Comparison of ENCODE assay signal across 14 cellular contexts in genomic region chr1:246893205-246893939, GRCh38. TPM values are rescaled to one million over a fixed set of nuclear protein-coding genes. Genes with fewer than 3 reads are reported as not detected.
DNase-seq lines count a peak whose midpoint lies in the region; ATAC-seq, FAIRE-seq and TF ChIP-seq lines count a peak whose summit lies in the region.
"Had no signal": no experiment of that assay in that cellular context is flagged by ENCODE, and none has a peak within 500 bp of the region (broad histone marks: within the 10 kb centered on the region; RNA-seq: fewer than 3 reads in every experiment).

No MANE protein-coding gene starts in this region.

- peak overlapping the region; percentile 70 for H3K27ac Mint-ChIP-seq in activated CD8-positive, alpha-beta memory T cell treated with anti-CD3 and anti-CD28 coated beads, Interleukin-2, amount 10 ng/mL, durations not matched to agents 7 days and 5 days
- H3K27ac Mint-ChIP-seq: brain, progenitor cell of endocrine pancreas had no signal

- peaks cover 4 to 36% of the 10 kb centered on the region in 2 experiments for H3K36me3 ChIP-seq in GM12878 (ENCODE audit: control insufficient read depth in 2 of 2, insufficient read depth in 2 of 2, low read length in 1 of 2)

- H3K27me3 ChIP-seq in GM12878 (replicated peaks in 1 of 2; ENCODE audit: control insufficient read depth in 2 of 2, insufficient read depth in 2 of 2, low read length in 1 of 2): no peaks in the 10 kb centered on the region
- H3K27me3 ChIP-seq: gastroesophageal sphincter, SJSA1, tibial nerve had no signal

- H3K4me3 ChIP-seq in GM12878: no peak overlapping the region
- H3K4me3 ChIP-seq: gastroesophageal sphincter, SJSA1, tibial nerve had no signal

- no peak for FAIRE-seq in GM12878 (lab: Jason Lieb, UNC)

- no peaks in the 10 kb centered on the region for H4K20me1 ChIP-seq in GM12878 (ENCODE audit: control insufficient read depth, insufficient read depth)

- BruUV-seq in GM12878 (replicated peaks; lab: Mats Ljungman, UMichigan): no TSS peak

- no peak for TF ChIP-seq POLR2A in GM12878 (IDR thresholded peaks at IDR 0.05; ENCODE audit: low read depth, low read length)

- DNase-seq in activated CD8-positive, alpha-beta memory T cell treated with anti-CD3 and anti-CD28 coated beads, Interleukin-2, amount 10 ng/mL, durations not matched to agents 7 days and 5 days: no peak
- DNase-seq in activated CD8-positive, alpha-beta memory T cell treated with anti-CD3 and anti-CD28 coated beads, Interleukin-2, amount 50 U/mL, for 4 hours: no peak
- DNase-seq in GM12878 (ENCODE audit: low read depth, low spot score) (no peak), NCI-H82 (lab: John Stamatoyannopoulos, UW) (no peak), left colon (no peak)
- DNase-seq: islet precursor cell had no signal

- H3K9me3 ChIP-seq in GM12878 (replicated peaks; ENCODE audit: control insufficient read depth, insufficient read depth, low read length): no peaks in the 10 kb centered on the region
- H3K9me3 ChIP-seq: gastroesophageal sphincter, SJSA1, tibial nerve had no signal

- POLR2A ChIA-PET in GM12878 (lab: Charles Lee): no interaction called here

- RAD21 ChIA-PET in GM12878 (lab: Charles Lee; ENCODE audit: unreplicated experiment): no interaction called here

- 27% methylated on average over 5 of the region's 5 CpGs for WGBS in GM12878 (ENCODE audit: insufficient coverage, insufficient replicate concordance, low lambda C conversion rate, missing lambda C conversion rate)

- CTCF ChIA-PET in activated CD8-positive, alpha-beta memory T cell treated with anti-CD3 and anti-CD28 coated beads, Interleukin-2, amount 10 ng/mL, durations not matched to agents 7 days and 5 days (lab: Charles Lee): interaction anchor here (1.0 to 2.3 kb wide), 2 partner anchors 13 to 193 kb away, joined by 5 to 7 read pairs; no protein-coding TSS in a partner anchor
- CTCF ChIA-PET in GM12878 (lab: Yijun Ruan, JAX): interaction anchor here (0.9 to 1.0 kb wide), 3 partner anchors 10 to 78 kb away, joined by 3 to 6 read pairs (median 3); no protein-coding TSS in a partner anchor

- peaks cover 56% of the 10 kb centered on the region for H3K36me3 Mint-ChIP-seq in activated CD8-positive, alpha-beta memory T cell treated with anti-CD3 and anti-CD28 coated beads, Interleukin-2, amount 10 ng/mL, durations not matched to agents 7 days and 5 days

- no peak for TF ChIP-seq EP300 in GM12878 (IDR thresholded peaks at IDR 0.05; ENCODE audit: borderline replicate concordance in 1 of 2, control insufficient read depth in 1 of 2, low read depth in 2 of 2, low read length in 2 of 2)

- peaks cover 5% of the 10 kb centered on the region for H3K4me1 ChIP-seq in GM12878 (ENCODE audit: control insufficient read depth, insufficient read depth, low read length)
- H3K4me1 ChIP-seq: gastroesophageal sphincter, SJSA1, tibial nerve had no signal

- TF ChIP-seq RAD21 in GM12878 (IDR thresholded peaks at IDR 0.05; ENCODE audit: insufficient read depth, low read depth, low read length): no peak

- intact Hi-C loops in GM12878 (cut with micrococcal nuclease; ENCODE audit: unreplicated experiment): no loop called here
- intact Hi-C loops in left colon (cut with DNase I, micrococcal nuclease): no loop called here

- no peaks in the 10 kb centered on the region for H3K79me2 ChIP-seq in GM12878 (ENCODE audit: control insufficient read depth, insufficient read depth, low read length)

- no peak overlapping the region for H2AFZ ChIP-seq in GM12878 (ENCODE audit: control insufficient read depth, low read depth, low read length)

- no peak for TF ChIP-seq CTCF in GM12878 (IDR thresholded peaks at IDR 0.05 in 2 of 3, conservative IDR thresholded peaks at IDR 0.05 in 1 of 3; ENCODE audit: control insufficient read depth in 2 of 3, extremely low read depth in 1 of 3, insufficient read depth in 1 of 3, low read depth in 3 of 3, low read length in 3 of 3)

- no peaks in the 10 kb centered on the region for H3K9me3 Mint-ChIP-seq in activated CD8-positive, alpha-beta memory T cell treated with anti-CD3 and anti-CD28 coated beads, Interleukin-2, amount 10 ng/mL, durations not matched to agents 7 days and 5 days (ENCODE audit: low read depth)
- H3K9me3 Mint-ChIP-seq: brain had no signal

- H3K9ac ChIP-seq in GM12878 (ENCODE audit: control insufficient read depth, insufficient read depth, low read length): no peak overlapping the region

- H3K4me1 Mint-ChIP-seq in activated CD8-positive, alpha-beta memory T cell treated with anti-CD3 and anti-CD28 coated beads, Interleukin-2, amount 10 ng/mL, durations not matched to agents 7 days and 5 days: peaks cover 17% of the 10 kb centered on the region
- H3K4me1 Mint-ChIP-seq: brain had no signal

- H3K27me3 Mint-ChIP-seq in activated CD8-positive, alpha-beta memory T cell treated with anti-CD3 and anti-CD28 coated beads, Interleukin-2, amount 10 ng/mL, durations not matched to agents 7 days and 5 days: no peaks in the 10 kb centered on the region
- H3K27me3 Mint-ChIP-seq: brain, progenitor cell of endocrine pancreas had no signal

- ATAC-seq in activated CD8-positive, alpha-beta memory T cell treated with anti-CD3 and anti-CD28 coated beads, Interleukin-2, amount 10 ng/mL, durations not matched to agents 7 days and 5 days: peak; percentile 74
- ATAC-seq in GM19395 (IDR thresholded peaks at IDR 0.05; ENCODE audit: unreplicated experiment) (peak; percentile 74), HG03045 (IDR thresholded peaks at IDR 0.05; ENCODE audit: unreplicated experiment) (peak; percentile 57), GM12878 (peak; percentile 66), left colon (no peak), GM19467 (IDR thresholded peaks at IDR 0.05; ENCODE audit: unreplicated experiment) (no peak)
- ATAC-seq: gastroesophageal sphincter had no signal

- H3K4me2 ChIP-seq in GM12878 (ENCODE audit: control insufficient read depth, insufficient read depth): no peak overlapping the region

- peak overlapping the region; percentile 11; the same call in 1 of the 2 replicates for H3K27ac ChIP-seq in GM12878 (ENCODE audit: control insufficient read depth, insufficient read depth)
- H3K27ac ChIP-seq: gastroesophageal sphincter, SJSA1, tibial nerve had no signal

- SMC1A ChIA-PET in GM12878 (lab: Charles Lee; ENCODE audit: uncharacterized antibody, unreplicated experiment): interaction anchor here (0.7 to 1.5 kb wide), 4 partner anchors 9 to 20 kb away, joined by 3 to 4 read pairs (median 4); no protein-coding TSS in a partner anchor

- in situ Hi-C loops in GM12878 (cut with MboI): no loop called here

- H3K4me3 Mint-ChIP-seq in activated CD8-positive, alpha-beta memory T cell treated with anti-CD3 and anti-CD28 coated beads, Interleukin-2, amount 10 ng/mL, durations not matched to agents 7 days and 5 days: no peak overlapping the region
- H3K4me3 Mint-ChIP-seq: brain had no signal

TF ChIP-seq in GM12878, 131 proteins besides CTCF, POLR2A, EP300 and RAD21 (continues in another document):
- TF ChIP-seq E2F8 (IDR thresholded peaks at IDR 0.05; ENCODE audit: low read depth, partially characterized antibody): no peak
- TF ChIP-seq ATF2 (IDR thresholded peaks at IDR 0.05; ENCODE audit: low read length): peak; percentile 61

RNA-seq across cellular contexts. Expression of gene AHCTF1, which starts 38.4 kb away (rescaled TPM):
- 10 to 100 TPM; 30.4 to 37.1 TPM for total RNA-seq in activated CD8-positive, alpha-beta memory T cell treated with anti-CD3 and anti-CD28 coated beads, Interleukin-2, amount 10 ng/mL, durations not matched to agents 7 days and 5 days
- total RNA-seq in GM12878 (2013; cell fraction: nucleolus; rRNA removed): 89.4 and 97.5 TPM in 2 replicates
- 25.5 and 25.6 TPM in 2 replicates for total RNA-seq in GM12878 (2014; rRNA removed)
- 45.5 and 51.1 TPM in 2 replicates for total RNA-seq in GM12878 (2014; rRNA removed; fragmentation: Illumina TruSeq; extraction: Trizol)
- 27.1 and 29.3 TPM in 2 replicates for total RNA-seq in GM12878 (2021)
- 8.5 TPM for polyA plus RNA-seq in GM12878 (2011; ENCODE audit: low read depth)
- 19.4 and 27.7 TPM in 2 replicates for polyA plus RNA-seq in GM12878 (2011; rRNA removed)
- polyA plus RNA-seq in GM12878 (2011; cell fraction: cytosol; rRNA removed): 8.1 and 8.8 TPM in 2 replicates
- 21.9 and 23.1 TPM in 2 replicates for polyA plus RNA-seq in GM12878 (2011; cell fraction: nucleus; rRNA removed)
- 12.9 and 15.6 TPM in 2 replicates for polyA plus RNA-seq in GM12878 (2012)
- polyA plus RNA-seq in GM12878 (2014; fragmentation: Illumina TruSeq; extraction: Trizol): 44.3 and 56.5 TPM in 2 replicates
- polyA plus RNA-seq in GM12878 (2014; fragmentation: Nextera tagmentation; extraction: Ambion mirVana): 1 to 10 TPM; 3.4 to 5.3 TPM
- polyA plus RNA-seq in GM12878 (2014; rRNA removed): 15.4 and 17.2 TPM in 2 replicates
- polyA plus RNA-seq in GM12878 (2016; fragmentation: Nextera tagmentation; extraction: Ambion mirVana): 10 to 100 TPM; 15.5 to 16.1 TPM
- 31.7 and 43.8 TPM in 2 replicates for polyA minus RNA-seq in GM12878 (2011; rRNA and poly(A)+ RNA removed)
- 18.3 and 19.2 TPM in 2 replicates for polyA minus RNA-seq in GM12878 (2011; cell fraction: cytosol; rRNA and poly(A)+ RNA removed)
- polyA minus RNA-seq in GM12878 (2011; cell fraction: nucleus; rRNA and poly(A)+ RNA removed): 30.6 and 47.7 TPM in 2 replicates
- 10 to 100 TPM; 23.7 to 23.8 TPM for total RNA-seq in left colon

Comparison
In these comparisons a context has a peak if more than half of its experiments do, and no peak if none do; other contexts are left out.
1. ATAC-seq: peak in activated CD8-positive, alpha-beta memory T cell treated with anti-CD3 and anti-CD28 coated beads, Interleukin-2, amount 10 ng/mL, durations not matched to agents 7 days and 5 days (single experiment), GM19395 (single experiment), HG03045 (single experiment) and GM12878 (single experiment); none in left colon (single experiment) and GM19467 (single experiment).